In genomic region chr20:64131406-64131805, GRCh38 we compare ENCODE assay signal across 8 cellular contexts. TPM values are rescaled to one million over a fixed set of nuclear protein-coding genes. Genes with fewer than 3 reads are reported as not detected.
DNase-seq lines count a peak whose midpoint lies in the region; ATAC-seq and TF ChIP-seq lines count a peak whose summit lies in the region.

No MANE protein-coding gene starts in this region.

- no TSS peak for BruUV-seq in Panc1 (replicated peaks; lab: Mats Ljungman, UMichigan)

- H3K4me3 ChIP-seq in AG04450 (ENCODE audit: low read depth, low read length) (no peak overlapping the region), Panc1 (ENCODE audit: low read depth in 2 of 2, low read length in 2 of 2) (no peak overlapping the region)

- H3K9me3 ChIP-seq in AG04450 (ENCODE audit: control insufficient read depth, insufficient read depth, low read length) (no peaks in the 10 kb centered on the region), Panc1 (ENCODE audit: control insufficient read depth, insufficient read depth, low read depth, low read length) (no peaks in the 10 kb centered on the region)

- no peak overlapping the region for H3K27ac ChIP-seq in AG04450 (ENCODE audit: low read depth, low read length)
- no peak overlapping the region for H3K27ac ChIP-seq in Panc1 (ENCODE audit: low read length)

- in situ Hi-C loops in Panc1 (cut with HindIII; ENCODE audit: low pct_unique_long_range_greater_than_20kb, low sequenced_read_pairs) = no loop called here

- H3K27me3 ChIP-seq in AG04450 (ENCODE audit: control insufficient read depth, insufficient read depth, low read length) (peaks cover 8% of the 10 kb centered on the region), Panc1 (ENCODE audit: control insufficient read depth, insufficient read depth, low read length) (peaks cover 6% of the 10 kb centered on the region)

- intact Hi-C loops in Panc1 (cut with micrococcal nuclease; ENCODE audit: unreplicated experiment) = no loop called here

- CTCF ChIA-PET in AG04450 (lab: Charles Lee) = no interaction called here
- CTCF ChIA-PET in GM10248 (lab: Yijun Ruan, JAX) = no interaction called here
- CTCF ChIA-PET in Panc1 (lab: Charles Lee) = no interaction called here

- DNase-seq in AG04450 (ENCODE audit: low read depth, low spot score) (no peak), GM10248 (ENCODE audit: extremely low spot score) (no peak), Panc1 (ENCODE audit: low read depth, low spot score) (no peak), fibroblast of peridontal ligament (ENCODE audit: extremely low read depth) (peak; percentile 3), putamen (ENCODE audit: low spot score) (no peak), occipital lobe (lab: John Stamatoyannopoulos, UW) (no peak)
- DNase-seq in stimulated activated CD4-positive, alpha-beta T cell treated with anti-CD3 and anti-CD28 coated beads, Interleukin-4, amount 100 ng/mL, for 24 hours = no peak

- TF ChIP-seq CTCF in AG04450 (IDR thresholded peaks at IDR 0.05; ENCODE audit: low read depth, low read length) (peak; percentile 23; the same call in 1 of the 2 replicates), GM10248 (IDR thresholded peaks at IDR 0.05; ENCODE audit: control extremely low read depth, extremely low read depth, low read depth, missing control alignments) (peak; percentile 19), Panc1 (IDR thresholded peaks at IDR 0.05) (peak; percentile 67)

- no peaks in the 10 kb centered on the region for H3K4me1 ChIP-seq in Panc1 (ENCODE audit: control insufficient read depth, insufficient read depth, low read length)

- no peaks in the 10 kb centered on the region for H3K36me3 ChIP-seq in Panc1 (ENCODE audit: control insufficient read depth, insufficient read depth, low read length)

- ATAC-seq in Panc1 = peak; percentile 99
- ATAC-seq in HG02588 (IDR thresholded peaks at IDR 0.05; ENCODE audit: unreplicated experiment) = no peak

- POLR2A ChIA-PET in AG04450 (lab: Yijun Ruan, JAX) = no interaction called here
- POLR2A ChIA-PET in GM10248 (lab: Yijun Ruan, JAX) = no interaction called here
- POLR2A ChIA-PET in Panc1 (lab: Charles Lee) = no interaction called here

RNA-seq across cellular contexts. Expression of gene NPBWR2, which starts 24.0 kb away (rescaled TPM):
- polyA plus RNA-seq in AG04450 (2011; rRNA removed) = not detected in 2 replicates
- polyA minus RNA-seq in AG04450 (2011; rRNA and poly(A)+ RNA removed) = not detected in 2 replicates
- total RNA-seq in Panc1 (2021; ENCODE audit: unreplicated experiment) (not detected), occipital lobe (not detected)
- polyA plus RNA-seq in Panc1 (2012; ENCODE audit: insufficient read length) = not detected

RNA-seq across cellular contexts. Expression of gene MYT1, which starts 32.8 kb away (rescaled TPM):
- not detected in 2 replicates for polyA plus RNA-seq in AG04450 (2011; rRNA removed)
- not detected in 2 replicates for polyA minus RNA-seq in AG04450 (2011; rRNA and poly(A)+ RNA removed)
- total RNA-seq in Panc1 (2021; ENCODE audit: unreplicated experiment) (0.41 TPM), occipital lobe (5.9 TPM)
- polyA plus RNA-seq in Panc1 (2012; ENCODE audit: insufficient read length) = 0.48 TPM

RNA-seq across cellular contexts. Expression of gene LKAAEAR1, which starts 47.2 kb away (rescaled TPM):
- polyA plus RNA-seq in AG04450 (2011; rRNA removed) = not detected in 2 replicates
- polyA minus RNA-seq in AG04450 (2011; rRNA and poly(A)+ RNA removed) = not detected in 2 replicates
- total RNA-seq in Panc1 (2021; ENCODE audit: unreplicated experiment) = 0.67 TPM
- polyA plus RNA-seq in Panc1 (2012; ENCODE audit: insufficient read length) = 0.94 TPM
- 0.78 TPM for total RNA-seq in occipital lobe

RNA-seq across cellular contexts. Expression of gene OPRL1, which starts 51.5 kb away (rescaled TPM):
- 0.86 and 1.1 TPM in 2 replicates for polyA plus RNA-seq in AG04450 (2011; rRNA removed)
- polyA minus RNA-seq in AG04450 (2011; rRNA and poly(A)+ RNA removed) = 1.2 and 1.7 TPM in 2 replicates
- total RNA-seq in Panc1 (2021; ENCODE audit: unreplicated experiment) = 3.9 TPM
- polyA plus RNA-seq in Panc1 (2012; ENCODE audit: insufficient read length) = 9.5 TPM
- total RNA-seq in occipital lobe = 14.3 TPM

RNA-seq across cellular contexts. Expression of gene RGS19, which starts 52.1 kb away (rescaled TPM):
- 7.5 and 9.3 TPM in 2 replicates for polyA plus RNA-seq in AG04450 (2011; rRNA removed)
- 5.5 and 8.3 TPM in 2 replicates for polyA minus RNA-seq in AG04450 (2011; rRNA and poly(A)+ RNA removed)
- total RNA-seq in Panc1 (2021; ENCODE audit: unreplicated experiment) = 32.0 TPM
- 41.4 TPM for polyA plus RNA-seq in Panc1 (2012; ENCODE audit: insufficient read length)
- total RNA-seq in occipital lobe = 10.1 TPM
